ENCODE assay signal across 26 cellular contexts in genomic region chr1:44698138-44698537, GRCh38. TPM values are rescaled to one million over a fixed set of nuclear protein-coding genes. Genes with fewer than 3 reads are reported as not detected.
A peak's percentile ranks its signal among the peaks of the same experiment; 100 is the strongest.
DNase-seq lines count a peak whose midpoint lies in the region; ATAC-seq and TF ChIP-seq lines count a peak whose summit lies in the region.
"Had no signal": no experiment of that assay in that cellular context is flagged by ENCODE, and none has a peak within 500 bp of the region (broad histone marks: within the 10 kb centered on the region; RNA-seq: fewer than 3 reads in every experiment).

No MANE protein-coding gene starts in this region.

- peaks cover 28% of the 10 kb centered on the region for H3K4me1 Mint-ChIP-seq in CD14-positive monocyte

- TF ChIP-seq RAD21 in HCT116 (IDR thresholded peaks at IDR 0.05; ENCODE audit: low read depth) = no peak

- no peak for DNase-seq in CD14-positive monocyte (ENCODE audit: low spot score)
- DNase-seq in HCT116 (ENCODE audit: low read depth, low spot score) = no peak
- peak; percentile 50 for DNase-seq in germinal center (ENCODE audit: low spot score)
- DNase-seq in LoVo (ENCODE audit: low spot score) = no peak
- DNase-seq in left ventricle myocardium inferior = no peak
- DNase-seq in NCI-H187 treated with DMSO at 0.1 percent for 48 hours (lab: John Stamatoyannopoulos, UW) = no peak
- no peak for DNase-seq in NCI-H774 (lab: John Stamatoyannopoulos, UW)
- DNase-seq: activated CD4-positive, alpha-beta T cell treated with anti-CD3 and anti-CD28 coated beads, Interleukin-2, amount 50 U/mL, for 4 hours; activated gamma-delta T cell; body of pancreas; CD4-positive, alpha-beta memory T cell; foreskin fibroblast; HFFc6; NCI-H1436; Peyer's patch; psoas muscle; stimulated activated CD4-positive, alpha-beta T cell treated with anti-CD3 and anti-CD28 coated beads, Interleukin-1b, Interleukin-23, amount 100 ng/mL, for 48 hours; testis had no signal

- TF ChIP-seq CTCF in CD14-positive monocyte (IDR thresholded peaks at IDR 0.05) (no peak), HCT116 (IDR thresholded peaks at IDR 0.05 in 2 of 3, conservative IDR thresholded peaks at IDR 0.05 in 1 of 3; ENCODE audit: borderline replicate concordance in 1 of 3, insufficient read depth in 1 of 3, low read depth in 2 of 3, low read length in 2 of 3) (no peak), OCI-LY3 (IDR thresholded peaks at IDR 0.05; ENCODE audit: low read depth, low read length) (no peak), left ventricle myocardium inferior (IDR thresholded peaks at IDR 0.05; ENCODE audit: borderline replicate concordance) (no peak)

- peak overlapping the region in 6 of 7 donors; percentile 33 to 83 (median 81) for H3K27ac Mint-ChIP-seq in CD14-positive monocyte
- H3K27ac Mint-ChIP-seq: HFFc6 had no signal

- H4K20me1 ChIP-seq in HCT116 (ENCODE audit: insufficient read depth) = no peaks in the 10 kb centered on the region
- H4K20me1 ChIP-seq in OCI-LY3 (ENCODE audit: insufficient read depth, low read length) = no peaks in the 10 kb centered on the region

- H3K27me3 ChIP-seq in HCT116 (ENCODE audit: insufficient read depth, low read length) (no peaks in the 10 kb centered on the region), OCI-LY3 (ENCODE audit: low read depth, low read length) (no peaks in the 10 kb centered on the region), left ventricle myocardium inferior (ENCODE audit: low read depth) (no peaks in the 10 kb centered on the region)
- H3K27me3 ChIP-seq: body of pancreas, hepatocyte, Peyer's patch, testis had no signal

- CTCF ChIA-PET in HCT116 (lab: Charles Lee) = interaction anchor here (0.9 kb wide), 1 partner anchor 9 kb away, joined by 3 read pairs; no protein-coding TSS in a partner anchor

- peaks cover 6 to 26% of the 10 kb centered on the region in 2 experiments for H3K4me1 ChIP-seq in HCT116 (ENCODE audit: control insufficient read depth in 1 of 2, insufficient read depth in 2 of 2, low read length in 2 of 2)
- H3K4me1 ChIP-seq in OCI-LY3 (ENCODE audit: low read length) = peaks cover 32% of the 10 kb centered on the region
- H3K4me1 ChIP-seq in left ventricle myocardium inferior = no peaks in the 10 kb centered on the region
- H3K4me1 ChIP-seq: body of pancreas, psoas muscle, testis had no signal

- H3K27ac ChIP-seq in HCT116 (ENCODE audit: low read depth, low read length) = no peak overlapping the region
- H3K27ac ChIP-seq in OCI-LY3 (ENCODE audit: low read length) = no peak overlapping the region
- no peak overlapping the region for H3K27ac ChIP-seq in left ventricle myocardium inferior (replicated peaks)
- H3K27ac ChIP-seq: body of pancreas, epithelial cell of prostate, hepatocyte, Peyer's patch, psoas muscle, testis had no signal

- intact Hi-C loops in CD14-positive monocyte (cut with micrococcal nuclease) = no loop called here
- intact Hi-C loops in HCT116 (cut with micrococcal nuclease) = no loop called here
- intact Hi-C loops in left ventricle myocardium inferior (cut with micrococcal nuclease) = no loop called here

- H3K79me2 ChIP-seq in HCT116 (ENCODE audit: insufficient read depth, low read length) (no peaks in the 10 kb centered on the region), OCI-LY3 (ENCODE audit: low read length) (no peaks in the 10 kb centered on the region)
- H3K79me2 ChIP-seq: hepatocyte had no signal

- H3K9ac ChIP-seq in HCT116 (ENCODE audit: low read length) = no peak overlapping the region
- H3K9ac ChIP-seq in OCI-LY3 (ENCODE audit: low read length) = no peak overlapping the region

- H3K36me3 Mint-ChIP-seq in CD14-positive monocyte = peaks cover 0 to 3% of the 10 kb centered on the region in 2 donors
- H3K36me3 Mint-ChIP-seq: CD4-positive, alpha-beta memory T cell had no signal

- H3K27me3 Mint-ChIP-seq in CD14-positive monocyte (ENCODE audit: low read depth in 3 of 3) = peaks cover 19 to 34% (median 29%) of the 10 kb centered on the region in 3 donors
- H3K27me3 Mint-ChIP-seq: CD4-positive, alpha-beta memory T cell had no signal

- peaks cover 0 to 1% (median 0%) of the 10 kb centered on the region in 7 donors for H3K9me3 Mint-ChIP-seq in CD14-positive monocyte
- H3K9me3 Mint-ChIP-seq: CD4-positive, alpha-beta memory T cell; HFFc6 had no signal

- no peaks in the 10 kb centered on the region for H3K9me3 ChIP-seq in HCT116 (ENCODE audit: control insufficient read depth in 1 of 2, insufficient read depth in 1 of 2, low read depth in 1 of 2, low read length in 2 of 2)
- H3K9me3 ChIP-seq in OCI-LY3 (ENCODE audit: insufficient read depth, low read length) = no peaks in the 10 kb centered on the region
- H3K9me3 ChIP-seq in left ventricle myocardium inferior (replicated peaks) = no peaks in the 10 kb centered on the region
- H3K9me3 ChIP-seq: body of pancreas, Peyer's patch, psoas muscle, testis had no signal

- no peak for TF ChIP-seq POLR2A in HCT116 (IDR thresholded peaks at IDR 0.05; ENCODE audit: borderline replicate concordance, extremely low read depth, insufficient read depth, insufficient read length)

- BruUV-seq in HCT116 (replicated peaks; lab: Mats Ljungman, UMichigan) = no TSS peak

- H3K9me2 ChIP-seq in HCT116 (ENCODE audit: insufficient read depth) = no peaks in the 10 kb centered on the region

- H3K36me3 ChIP-seq in HCT116 (ENCODE audit: control insufficient read depth in 1 of 2, insufficient read depth in 2 of 2, low read length in 2 of 2) (no peaks in the 10 kb centered on the region), OCI-LY3 (replicated peaks; ENCODE audit: low read depth, low read length) (no peaks in the 10 kb centered on the region), left ventricle myocardium inferior (no peaks in the 10 kb centered on the region)
- H3K36me3 ChIP-seq: Peyer's patch had no signal

- peak overlapping the region in 1 of 2 donors; percentile 39 for H3K4me3 Mint-ChIP-seq in CD14-positive monocyte
- H3K4me3 Mint-ChIP-seq: CD4-positive, alpha-beta memory T cell; HFFc6 had no signal

- no peak overlapping the region for H3K4me2 ChIP-seq in HCT116 (ENCODE audit: low read length)
- H3K4me2 ChIP-seq in OCI-LY3 (ENCODE audit: low read length) = peak overlapping the region; percentile 20; the same call in 1 of the 2 replicates
- H3K4me2 ChIP-seq: hepatocyte had no signal

- RAD21 ChIA-PET in HCT116 (lab: Charles Lee; ENCODE audit: low non-redundant PET in 1 of 2, low total read pairs in 2 of 2, uncharacterized antibody in 2 of 2, unreplicated experiment in 2 of 2) = no interaction called here

- no peak overlapping the region for H2AFZ ChIP-seq in HCT116 (ENCODE audit: low read depth, low read length, poor library complexity, severe bottlenecking)
- no peak overlapping the region for H2AFZ ChIP-seq in OCI-LY3 (ENCODE audit: low read depth, low read length)
- H2AFZ ChIP-seq: hepatocyte had no signal

- no peak for ATAC-seq in HCT116
- ATAC-seq: body of pancreas, psoas muscle had no signal

- H3K4me3 ChIP-seq in HCT116 (replicated peaks in 1 of 2; ENCODE audit: low read depth in 1 of 2, low read length in 2 of 2) (no peak overlapping the region), OCI-LY3 (ENCODE audit: low read length) (no peak overlapping the region), left ventricle myocardium inferior (no peak overlapping the region)
- H3K4me3 ChIP-seq: body of pancreas, hepatocyte, Peyer's patch, psoas muscle, testis had no signal

- POLR2A ChIA-PET in HCT116 (lab: Charles Lee) = no interaction called here

TF ChIP-seq in HCT116, 20 proteins besides CTCF, POLR2A, EP300 and RAD21:
- TF ChIP-seq JUND (IDR thresholded peaks at IDR 0.05) (0 out of 2 replicates have a peak, but pooled peaks have one; percentile 11), POLR2AphosphoS5 (IDR thresholded peaks at IDR 0.05; ENCODE audit: low read depth, low read length) (no peak)
TF ChIP-seq in HCT116: peak in this region for 1.

RNA-seq across cellular contexts. Expression of gene ARMH1, which starts 23.6 kb away (rescaled TPM):
- 10 to 100 TPM; 14.7 to 15.8 TPM for polyA plus RNA-seq in CD14-positive monocyte
- total RNA-seq in HCT116 (2021; ENCODE audit: unreplicated experiment) (3.2 TPM), left ventricle myocardium inferior (1.1 TPM)
- 1.6 and 4.2 TPM in 2 replicates for polyA plus RNA-seq in HCT116 (2012)

RNA-seq across cellular contexts. Expression of gene TMEM53, which starts 23.9 kb away (rescaled TPM):
- 1 to 10 TPM; 8.6 to 8.8 TPM for polyA plus RNA-seq in CD14-positive monocyte
- total RNA-seq in HCT116 (2021; ENCODE audit: unreplicated experiment) = 10.8 TPM
- polyA plus RNA-seq in HCT116 (2012) = 18.3 and 24.8 TPM in 2 replicates
- total RNA-seq in left ventricle myocardium inferior = 11.5 TPM

RNA-seq across cellular contexts. Expression of gene RNU5D-1, which starts 32.8 kb away (rescaled TPM):
- not detected for polyA plus RNA-seq in CD14-positive monocyte
- total RNA-seq in HCT116 (2021; ENCODE audit: unreplicated experiment) (not detected), left ventricle myocardium inferior (not detected)
- polyA plus RNA-seq in HCT116 (2012) = not detected in 2 replicates
- total RNA-seq: body of pancreas; CD4-positive, alpha-beta memory T cell; cerebellum; hepatocyte; HFFc6; liver; mucosa of gallbladder; Peyer's patch; psoas muscle; SK-MEL-5; testis had no signal
- polyA plus RNA-seq: AG04450; CD4-positive, alpha-beta memory T cell; hepatocyte; liver; psoas muscle had no signal

RNA-seq across cellular contexts. Expression of gene KIF2C, which starts 41.5 kb away (rescaled TPM):
- polyA plus RNA-seq in CD14-positive monocyte = under 1 TPM; 0.24 to 0.29 TPM
- total RNA-seq in HCT116 (2021; ENCODE audit: unreplicated experiment) = 92.6 TPM
- polyA plus RNA-seq in HCT116 (2012) = 87.9 and 112 TPM in 2 replicates
- 1.6 TPM for total RNA-seq in left ventricle myocardium inferior
- total RNA-seq: body of pancreas had no signal
